Comparison of ENCODE assay signal across 12 cellular contexts in the genomic region with DNA sequence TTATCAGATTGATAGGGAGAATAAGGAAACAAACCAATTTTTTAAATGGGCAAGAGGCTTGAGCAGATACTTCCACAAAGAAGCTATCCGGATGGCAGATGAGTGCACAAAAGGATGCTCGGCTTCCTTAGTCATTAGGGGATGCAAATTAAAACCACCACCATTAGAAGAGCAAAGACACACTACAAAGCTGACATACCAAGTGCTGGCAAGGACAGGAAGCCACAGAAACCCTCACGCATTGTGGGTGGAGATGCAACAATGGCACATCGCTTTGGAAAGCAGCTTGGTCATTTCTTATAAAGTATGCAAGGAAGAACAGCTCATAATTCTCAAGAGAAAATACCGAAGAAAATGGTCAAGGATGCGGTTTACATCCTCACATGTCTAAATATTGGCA.
"Had no signal": no experiment of that assay in that cellular context is flagged by ENCODE, and none has a peak within 500 bp of the region (broad histone marks: within the 10 kb centered on the region; RNA-seq: fewer than 3 reads in every experiment).

No MANE protein-coding gene starts in this region.

- H3K27ac Mint-ChIP-seq: mesothelial cell of epicardium; stimulated activated naive B cell treated with anti-CD40 and anti-IgM and Interleukin-4, amounts not matched to agents 10 μg/mL and 1 μg/mL and 100 μg/mL, for 72 hours; WTC11 had no signal

- H3K4me3 ChIP-seq: cardiac muscle cell, esophagus squamous epithelium, lower lobe of right lung, pancreas, upper lobe of left lung had no signal

- H3K27ac ChIP-seq: cardiac muscle cell, esophagus squamous epithelium, lower lobe of right lung, pancreas, upper lobe of left lung had no signal

- H3K9me3 Mint-ChIP-seq: mesothelial cell of epicardium; stimulated activated naive B cell treated with anti-CD40 and anti-IgM and Interleukin-4, amounts not matched to agents 10 μg/mL and 1 μg/mL and 100 μg/mL, for 72 hours; WTC11 had no signal

- H3K9me3 ChIP-seq: esophagus squamous epithelium, lower lobe of right lung, pancreas, upper lobe of left lung had no signal

- H3K36me3 Mint-ChIP-seq: mesothelial cell of epicardium; stimulated activated naive B cell treated with anti-CD40 and anti-IgM and Interleukin-4, amounts not matched to agents 10 μg/mL and 1 μg/mL and 100 μg/mL, for 72 hours; WTC11 had no signal

- DNase-seq: activated CD8-positive, alpha-beta memory T cell treated with anti-CD3 and anti-CD28 coated beads, Interleukin-2, amount 50 U/mL, for 48 hours; esophagus squamous epithelium; foreskin fibroblast; glutamatergic neuron; lower lobe of right lung; pancreas; retina; stimulated activated naive B cell treated with anti-CD40 and anti-IgM and Interleukin-4, amounts not matched to agents 10 μg/mL and 1 μg/mL and 100 μg/mL, for 72 hours; upper lobe of left lung had no signal

- H3K36me3 ChIP-seq: cardiac muscle cell, esophagus squamous epithelium, lower lobe of right lung, pancreas, upper lobe of left lung had no signal

- H3K4me1 Mint-ChIP-seq: mesothelial cell of epicardium; stimulated activated naive B cell treated with anti-CD40 and anti-IgM and Interleukin-4, amounts not matched to agents 10 μg/mL and 1 μg/mL and 100 μg/mL, for 72 hours had no signal

- H3K4me1 ChIP-seq: lower lobe of right lung, upper lobe of left lung had no signal

- H3K27me3 ChIP-seq: cardiac muscle cell, esophagus squamous epithelium, pancreas, upper lobe of left lung had no signal

- ATAC-seq: lower lobe of right lung; pancreas; stimulated activated naive B cell treated with anti-CD40 and anti-IgM and Interleukin-4, amounts not matched to agents 10 μg/mL and 1 μg/mL and 100 μg/mL, for 72 hours; WTC11 had no signal

- H3K4me3 Mint-ChIP-seq: mesothelial cell of epicardium; stimulated activated naive B cell treated with anti-CD40 and anti-IgM and Interleukin-4, amounts not matched to agents 10 μg/mL and 1 μg/mL and 100 μg/mL, for 72 hours; WTC11 had no signal
